Comparison of ENCODE assay signal across 17 cellular contexts in the genomic region with DNA sequence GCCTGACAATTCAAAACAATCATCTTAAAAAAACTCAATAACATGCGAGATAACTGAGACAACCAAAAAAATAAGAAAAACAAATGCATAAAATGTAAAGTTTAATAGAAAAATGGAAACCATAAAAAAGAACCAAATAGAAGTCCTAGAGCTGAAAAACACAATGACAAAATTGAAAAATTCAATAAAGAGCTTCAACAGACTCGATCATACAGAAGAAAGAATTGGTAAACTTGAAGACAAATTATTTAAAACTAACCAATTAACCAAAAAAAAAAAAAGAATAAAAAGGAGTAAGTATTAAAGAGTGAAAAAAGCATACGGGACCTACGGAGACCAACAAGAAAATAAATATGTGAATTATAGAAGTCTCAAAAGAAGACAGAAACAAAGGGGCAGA. TPM values are rescaled to one million over a fixed set of nuclear protein-coding genes. Genes with fewer than 3 reads are reported as not detected.
A peak's percentile ranks its signal among the peaks of the same experiment; 100 is the strongest.
DNase-seq lines count a peak whose midpoint lies in the region; ATAC-seq, FAIRE-seq and TF ChIP-seq lines count a peak whose summit lies in the region.
"Had no signal": no experiment of that assay in that cellular context is flagged by ENCODE, and none has a peak within 500 bp of the region (broad histone marks: within the 10 kb centered on the region; RNA-seq: fewer than 3 reads in every experiment).

No MANE protein-coding gene starts in this region.

- no peak for FAIRE-seq in HepG2 (lab: Jason Lieb, UNC)
- no peak for FAIRE-seq in GM12878 (lab: Jason Lieb, UNC)
- peak; percentile 76 for FAIRE-seq in frontal cortex (lab: Jason Lieb, UNC)
- FAIRE-seq: GM12892, GM19239, H54 had no signal

- TF ChIP-seq RAD21 in HepG2 (CRISPR knock-in tag; IDR thresholded peaks at IDR 0.05) (no peak), GM12878 (IDR thresholded peaks at IDR 0.05; ENCODE audit: insufficient read depth, low read depth, low read length) (no peak)

- CTCF ChIA-PET in HepG2 (lab: Yijun Ruan, JAX; ENCODE audit: low intra/inter-chr PET ratio, low total read pairs) (no interaction called here), GM12878 (lab: Yijun Ruan, JAX) (interaction anchor here (0.6 kb wide), 1 partner anchor 1019 kb away, joined by 3 read pairs; no protein-coding TSS in a partner anchor)

- no peak overlapping the region for H3K4me3 Mint-ChIP-seq in effector memory CD8-positive, alpha-beta T cell
- no peak overlapping the region for H3K4me3 Mint-ChIP-seq in activated T-cell treated with anti-CD3 and anti-CD28 coated beads, Interleukin-2, amount 50 U/mL, for 4 hours
- H3K4me3 Mint-ChIP-seq: B cell; CD4-positive, alpha-beta memory T cell had no signal

- H3K4me1 ChIP-seq in HepG2 (ENCODE audit: insufficient read depth, low read length) (no peaks in the 10 kb centered on the region), right lobe of liver (no peaks in the 10 kb centered on the region), GM12878 (ENCODE audit: control insufficient read depth, insufficient read depth, low read length) (peaks cover 6% of the 10 kb centered on the region)

- TF ChIP-seq EP300 in HepG2 (IDR thresholded peaks at IDR 0.05; ENCODE audit: low read depth in 2 of 2, low read length in 2 of 2) (no peak), HepG2 (CRISPR knock-in tag; IDR thresholded peaks at IDR 0.05; ENCODE audit: borderline replicate concordance) (no peak), GM12878 (IDR thresholded peaks at IDR 0.05; ENCODE audit: borderline replicate concordance in 1 of 2, control insufficient read depth in 1 of 2, low read depth in 2 of 2, low read length in 2 of 2) (no peak)

- BruUV-seq in HepG2 (replicated peaks; lab: Mats Ljungman, UMichigan) (no TSS peak), GM12878 (replicated peaks; lab: Mats Ljungman, UMichigan) (no TSS peak)

- H3K27me3 Mint-ChIP-seq in effector memory CD8-positive, alpha-beta T cell = no peaks in the 10 kb centered on the region
- H3K27me3 Mint-ChIP-seq in activated T-cell treated with anti-CD3 and anti-CD28 coated beads, Interleukin-2, amount 50 U/mL, for 4 hours (ENCODE audit: low read depth) = no peaks in the 10 kb centered on the region
- H3K27me3 Mint-ChIP-seq: B cell; CD4-positive, alpha-beta memory T cell had no signal

- no peak overlapping the region for H3K4me3 ChIP-seq in HepG2 (replicated peaks in 1 of 3; ENCODE audit: insufficient read depth in 1 of 3, low read depth in 2 of 3, low read length in 3 of 3)
- H3K4me3 ChIP-seq in right lobe of liver = no peak overlapping the region
- H3K4me3 ChIP-seq in GM12878 = no peak overlapping the region
- H3K4me3 ChIP-seq: GM23248 had no signal

- H3K9me3 Mint-ChIP-seq in effector memory CD8-positive, alpha-beta T cell = peaks cover 5 to 8% of the 10 kb centered on the region in 2 donors
- H3K9me3 Mint-ChIP-seq in activated T-cell treated with anti-CD3 and anti-CD28 coated beads, Interleukin-2, amount 50 U/mL, for 4 hours = peaks cover 17% of the 10 kb centered on the region

- in situ Hi-C loops in HepG2 (cut with HindIII; ENCODE audit: extremely low pct_ligation_motif_present, low pct_unique_long_range_greater_than_20kb) = no loop called here
- in situ Hi-C loops in GM12878 (cut with MboI) = no loop called here

- H3K9me3 ChIP-seq in HepG2 (ENCODE audit: low read length) (peaks cover 9% of the 10 kb centered on the region; the same call in 1 of the 2 replicates), right lobe of liver (no peaks in the 10 kb centered on the region), GM12878 (replicated peaks; ENCODE audit: control insufficient read depth, insufficient read depth, low read length) (peaks cover 3% of the 10 kb centered on the region; the same call in 2 of the 3 replicates)

- WGBS in HepG2 (ENCODE audit: low lambda C conversion rate) = 96% methylated on average over 4 of the region's 4 CpGs
- 92% methylated on average over 4 of the region's 4 CpGs for WGBS in right lobe of liver (ENCODE audit: insufficient coverage, low coverage, low lambda C conversion rate, missing lambda C conversion rate)
- WGBS in GM12878 (ENCODE audit: insufficient coverage, insufficient replicate concordance, low lambda C conversion rate, missing lambda C conversion rate) = 57% methylated on average over 4 of the region's 4 CpGs

- no peak for TF ChIP-seq CTCF in HepG2 (CRISPR knock-in tag; IDR thresholded peaks at IDR 0.05)
- TF ChIP-seq CTCF in right lobe of liver (IDR thresholded peaks at IDR 0.05) = no peak
- TF ChIP-seq CTCF in GM12878 (IDR thresholded peaks at IDR 0.05 in 2 of 3, conservative IDR thresholded peaks at IDR 0.05 in 1 of 3; ENCODE audit: control insufficient read depth in 2 of 3, extremely low read depth in 1 of 3, insufficient read depth in 1 of 3, low read depth in 3 of 3, low read length in 3 of 3) = no peak

- H3K27me3 ChIP-seq in HepG2 (ENCODE audit: control insufficient read depth in 1 of 2, insufficient read depth in 2 of 2, low read length in 2 of 2) (no peaks in the 10 kb centered on the region), right lobe of liver (no peaks in the 10 kb centered on the region), GM12878 (replicated peaks in 1 of 2; ENCODE audit: control insufficient read depth in 2 of 2, insufficient read depth in 2 of 2, low read length in 1 of 2) (no peaks in the 10 kb centered on the region)

- no peak overlapping the region for H3K9ac ChIP-seq in HepG2 (ENCODE audit: insufficient read depth, low read depth, low read length)
- no peak overlapping the region for H3K9ac ChIP-seq in GM12878 (ENCODE audit: control insufficient read depth, insufficient read depth, low read length)
- H3K9ac ChIP-seq: GM23248 had no signal

- DNase-seq in HepG2 (ENCODE audit: low spot score) (no peak), right lobe of liver (no peak), GM12878 (ENCODE audit: low read depth, low spot score) (no peak), frontal cortex (ENCODE audit: low spot score in 2 of 2) (no peak)
- DNase-seq in effector memory CD8-positive, alpha-beta T cell = no peak
- no peak for DNase-seq in activated T-cell treated with anti-CD3 and anti-CD28 coated beads, Interleukin-2, amount 50 U/mL, for 4 hours
- DNase-seq: C1 segment of cervical spinal cord; CD4-positive, alpha-beta memory T cell; DMS79; GM23248 had no signal

- H3K79me2 ChIP-seq in HepG2 (ENCODE audit: insufficient read depth, low read length) (no peaks in the 10 kb centered on the region), GM12878 (ENCODE audit: control insufficient read depth, insufficient read depth, low read length) (no peaks in the 10 kb centered on the region)

- no peaks in the 10 kb centered on the region for H3K36me3 ChIP-seq in HepG2 (replicated peaks in 1 of 2; ENCODE audit: control insufficient read depth in 1 of 2, insufficient read depth in 2 of 2, low read length in 2 of 2)
- no peaks in the 10 kb centered on the region for H3K36me3 ChIP-seq in right lobe of liver
- H3K36me3 ChIP-seq in GM12878 (ENCODE audit: control insufficient read depth in 2 of 2, insufficient read depth in 2 of 2, low read length in 1 of 2) = no peaks in the 10 kb centered on the region

- RAD21 ChIA-PET in GM12878 (lab: Charles Lee; ENCODE audit: unreplicated experiment) = no interaction called here

- TF ChIP-seq POLR2A in HepG2 (IDR thresholded peaks at IDR 0.05; ENCODE audit: insufficient read depth in 1 of 2, low read depth in 2 of 2, low read length in 2 of 2) = no peak
- TF ChIP-seq POLR2A in right lobe of liver (IDR thresholded peaks at IDR 0.05) = no peak
- TF ChIP-seq POLR2A in GM12878 (IDR thresholded peaks at IDR 0.05; ENCODE audit: low read depth, low read length) = no peak

- H2AFZ ChIP-seq in HepG2 (ENCODE audit: low read length) (no peak overlapping the region), GM12878 (ENCODE audit: control insufficient read depth, low read depth, low read length) (no peak overlapping the region)
- H2AFZ ChIP-seq: GM23248 had no signal

- H3K27ac Mint-ChIP-seq in effector memory CD8-positive, alpha-beta T cell = no peak overlapping the region
- H3K27ac Mint-ChIP-seq: B cell; CD4-positive, alpha-beta memory T cell had no signal

- peaks cover 0 to 1% of the 10 kb centered on the region in 2 donors for H3K4me1 Mint-ChIP-seq in effector memory CD8-positive, alpha-beta T cell (ENCODE audit: low read depth in 2 of 2)
- no peaks in the 10 kb centered on the region for H3K4me1 Mint-ChIP-seq in activated T-cell treated with anti-CD3 and anti-CD28 coated beads, Interleukin-2, amount 50 U/mL, for 4 hours (ENCODE audit: low read depth)
- H3K4me1 Mint-ChIP-seq: B cell had no signal

- H3K4me2 ChIP-seq in HepG2 (ENCODE audit: low read depth, low read length) (no peak overlapping the region), GM12878 (ENCODE audit: control insufficient read depth, insufficient read depth) (no peak overlapping the region)

- POLR2A ChIA-PET in HepG2 (lab: Yijun Ruan, JAX) (interaction anchor here (0.8 kb wide), 1 partner anchor 17 kb away, joined by 4 read pairs; no protein-coding TSS in a partner anchor), GM12878 (lab: Charles Lee) (no interaction called here)

- intact Hi-C loops in HepG2 (cut with micrococcal nuclease; ENCODE audit: unreplicated experiment) = no loop called here
- intact Hi-C loops in right lobe of liver (cut with DNase I) = no loop called here
- intact Hi-C loops in GM12878 (cut with micrococcal nuclease; ENCODE audit: unreplicated experiment) = no loop called here

- ATAC-seq in HepG2 (no peak), right lobe of liver (no peak), GM12878 (no peak), GM19463 (IDR thresholded peaks at IDR 0.05; ENCODE audit: unreplicated experiment) (no peak), GM18858 (IDR thresholded peaks at IDR 0.05; ENCODE audit: unreplicated experiment) (no peak)
- ATAC-seq in effector memory CD8-positive, alpha-beta T cell (replicated peaks) = no peak
- no peak for ATAC-seq in activated T-cell treated with anti-CD3 and anti-CD28 coated beads, Interleukin-2, amount 50 U/mL, for 4 hours
- ATAC-seq: HCT116 had no signal

- SMC1A ChIA-PET in GM12878 (lab: Charles Lee; ENCODE audit: uncharacterized antibody, unreplicated experiment) = no interaction called here

- peaks cover under 1% of the 10 kb centered on the region for H3K36me3 Mint-ChIP-seq in effector memory CD8-positive, alpha-beta T cell (ENCODE audit: insufficient read depth)
- peaks cover 15% of the 10 kb centered on the region for H3K36me3 Mint-ChIP-seq in activated T-cell treated with anti-CD3 and anti-CD28 coated beads, Interleukin-2, amount 50 U/mL, for 4 hours (ENCODE audit: insufficient read depth)

- H3K27ac ChIP-seq in HepG2 (ENCODE audit: extremely low read length, insufficient read depth, low read length) (no peak overlapping the region), right lobe of liver (no peak overlapping the region), GM12878 (ENCODE audit: control insufficient read depth, insufficient read depth) (no peak overlapping the region)
- H3K27ac ChIP-seq: GM23248 had no signal

- H4K20me1 ChIP-seq in HepG2 (ENCODE audit: insufficient read depth, low read length) (no peaks in the 10 kb centered on the region), GM12878 (ENCODE audit: control insufficient read depth, insufficient read depth) (no peaks in the 10 kb centered on the region)

RNA-seq across cellular contexts. Expression of a gene that starts 37.7 kb away (rescaled TPM):
- total RNA-seq in HepG2 (2016; rRNA removed; fragmentation: Illumina TruSeq; extraction: Trizol) = 2.1 and 5.5 TPM in 2 replicates
- total RNA-seq in HepG2 (2016; cell fraction: cytosol; rRNA removed; fragmentation: Illumina TruSeq; extraction: Trizol; ENCODE audit: low read depth) = 0.91 and 1.6 TPM in 2 replicates
- total RNA-seq in HepG2 (2016; cell fraction: insoluble cytoplasmic fraction; rRNA removed; fragmentation: Illumina TruSeq; extraction: Trizol) = 1.8 and 5.2 TPM in 2 replicates
- total RNA-seq in HepG2 (2016; cell fraction: membrane; rRNA removed; fragmentation: Illumina TruSeq; extraction: Trizol) = 1.9 and 2.0 TPM in 2 replicates
- total RNA-seq in HepG2 (2016; cell fraction: nucleus; rRNA removed; fragmentation: Illumina TruSeq; extraction: Trizol) = 5.4 and 7.0 TPM in 2 replicates
- 4.0 and 4.8 TPM in 2 replicates for polyA plus RNA-seq in HepG2 (2011; rRNA removed)
- 2.4 and 5.8 TPM in 2 replicates for polyA plus RNA-seq in HepG2 (2011; cell fraction: cytosol; rRNA removed)
- 6.0 and 8.9 TPM in 2 replicates for polyA plus RNA-seq in HepG2 (2011; cell fraction: nucleus; rRNA removed)
- 1.1 and 2.2 TPM in 2 replicates for polyA plus RNA-seq in HepG2 (2012)
- 1.3 and 1.7 TPM in 2 replicates for polyA plus RNA-seq in HepG2 (2016; cell fraction: cytosol; fragmentation: Illumina TruSeq; extraction: Trizol; ENCODE audit: low read depth)
- polyA plus RNA-seq in HepG2 (2016; cell fraction: insoluble cytoplasmic fraction; fragmentation: Illumina TruSeq; extraction: Trizol; ENCODE audit: low read depth) = 3.2 and 3.7 TPM in 2 replicates
- polyA plus RNA-seq in HepG2 (2016; cell fraction: membrane; fragmentation: Illumina TruSeq; extraction: Trizol; ENCODE audit: low read depth) = 2.1 and 3.5 TPM in 2 replicates
- 12.8 and 13.1 TPM in 2 replicates for polyA plus RNA-seq in HepG2 (2016; cell fraction: nucleus; fragmentation: Illumina TruSeq; extraction: Trizol; ENCODE audit: insufficient read depth, low read depth)
- polyA minus RNA-seq in HepG2 (2011; rRNA and poly(A)+ RNA removed; ENCODE audit: low replicate concordance) = 9.2 and 40.8 TPM in 2 replicates
- 7.8 and 8.3 TPM in 2 replicates for polyA minus RNA-seq in HepG2 (2011; cell fraction: cytosol; rRNA and poly(A)+ RNA removed)
- polyA minus RNA-seq in HepG2 (2011; cell fraction: nucleus; rRNA and poly(A)+ RNA removed) = 2.1 and 4.8 TPM in 2 replicates
- total RNA-seq in right lobe of liver = 10 to 100 TPM; 20.7 to 44.5 (median 27.8) TPM
- 0.22 and 0.40 TPM in 2 replicates for total RNA-seq in GM12878 (2013; cell fraction: nucleolus; rRNA removed)
- 0.23 TPM in 1 of 2 replicates, not detected in the other for total RNA-seq in GM12878 (2014; rRNA removed)
- 0.14 TPM in 1 of 2 replicates, not detected in the other for total RNA-seq in GM12878 (2014; rRNA removed; fragmentation: Illumina TruSeq; extraction: Trizol)
- total RNA-seq in GM12878 (2021) = 0.45 and 0.77 TPM in 2 replicates
- polyA plus RNA-seq in GM12878 (2011; ENCODE audit: low read depth) = not detected
- polyA plus RNA-seq in GM12878 (2011; rRNA removed) = 0.07 and 0.26 TPM in 2 replicates
- polyA plus RNA-seq in GM12878 (2011; cell fraction: cytosol; rRNA removed) = 0.16 and 0.23 TPM in 2 replicates
- 0.61 and 0.64 TPM in 2 replicates for polyA plus RNA-seq in GM12878 (2011; cell fraction: nucleus; rRNA removed)
- polyA plus RNA-seq in GM12878 (2012) = 0.39 and 0.60 TPM in 2 replicates
- polyA plus RNA-seq in GM12878 (2014; fragmentation: Illumina TruSeq; extraction: Trizol) = 0.09 TPM in 1 of 2 replicates, not detected in the other
- polyA plus RNA-seq in GM12878 (2014; fragmentation: Nextera tagmentation; extraction: Ambion mirVana) = not detected
- 0.06 and 0.22 TPM in 2 replicates for polyA plus RNA-seq in GM12878 (2014; rRNA removed)
- polyA plus RNA-seq in GM12878 (2016; fragmentation: Nextera tagmentation; extraction: Ambion mirVana) = under 1 TPM; 0.14 to 0.48 TPM
- polyA minus RNA-seq in GM12878 (2011; rRNA and poly(A)+ RNA removed) = 0.41 and 0.51 TPM in 2 replicates
- 0.53 and 0.94 TPM in 2 replicates for polyA minus RNA-seq in GM12878 (2011; cell fraction: cytosol; rRNA and poly(A)+ RNA removed)
- 0.97 and 1.4 TPM in 2 replicates for polyA minus RNA-seq in GM12878 (2011; cell fraction: nucleus; rRNA and poly(A)+ RNA removed)
- 38.7 TPM for total RNA-seq in frontal cortex
- total RNA-seq in activated T-cell treated with anti-CD3 and anti-CD28 coated beads, Interleukin-2, amount 50 U/mL, for 4 hours = 1 to 10 TPM; 3.7 to 6.3 (median 5.9) TPM
